ENCODE assay signal across 18 cellular contexts in the genomic region with DNA sequence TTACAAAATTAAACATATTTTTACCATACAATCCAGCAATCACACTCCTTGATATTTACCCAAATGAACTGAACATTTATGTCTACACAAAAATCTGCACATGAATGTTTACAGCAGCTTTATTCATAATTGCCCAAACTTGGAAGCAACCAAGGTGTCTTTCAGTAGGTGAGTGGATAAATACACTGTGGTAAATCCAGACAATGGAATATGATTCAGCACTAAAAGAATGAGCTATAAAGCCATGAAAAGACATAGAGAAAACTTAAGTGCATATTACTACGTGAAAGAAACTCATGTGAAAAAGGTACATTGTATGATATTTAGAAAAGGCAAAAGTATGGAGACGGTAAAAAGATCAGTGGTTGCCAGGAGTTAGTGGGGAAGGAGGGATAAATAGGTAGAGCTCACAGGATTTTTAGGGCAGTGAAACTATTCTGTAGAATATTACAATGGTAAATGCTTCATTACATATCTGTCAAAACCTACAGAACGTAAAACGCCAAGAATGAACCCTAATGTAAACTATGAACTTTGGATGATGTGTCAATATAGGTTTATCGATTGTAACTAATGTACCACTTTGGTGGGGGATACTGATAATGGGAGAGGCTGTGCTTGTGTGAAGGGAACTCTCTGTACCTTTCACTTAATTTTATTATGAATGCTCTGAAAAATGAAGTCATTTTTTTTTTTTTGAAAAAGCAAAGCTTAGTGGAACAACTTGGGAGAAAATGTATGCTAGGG.
DNase-seq lines count a peak whose midpoint lies in the region; ATAC-seq and TF ChIP-seq lines count a peak whose summit lies in the region.
"Had no signal": no experiment of that assay in that cellular context is flagged by ENCODE, and none has a peak within 500 bp of the region (broad histone marks: within the 10 kb centered on the region; RNA-seq: fewer than 3 reads in every experiment).

No MANE protein-coding gene starts in this region.

- H3K27me3 ChIP-seq in PC-3 (ENCODE audit: low read length) (no peaks in the 10 kb centered on the region), sigmoid colon (no peaks in the 10 kb centered on the region)
- H3K27me3 ChIP-seq: BE2C had no signal

- H3K9me2 ChIP-seq in PC-3 (replicated peaks; ENCODE audit: low read length): no peaks in the 10 kb centered on the region

- H3K27ac ChIP-seq in PC-3 (ENCODE audit: low read length) (no peak overlapping the region), sigmoid colon (no peak overlapping the region)
- H3K27ac ChIP-seq: GM23248, HL-60 had no signal

- no peaks in the 10 kb centered on the region for H3F3A ChIP-seq in PC-3 (ENCODE audit: low read length, unreplicated experiment)

- H3K4me1 Mint-ChIP-seq in HFFc6 (ENCODE audit: low read depth): peaks cover 19% of the 10 kb centered on the region
- H3K4me1 Mint-ChIP-seq in activated T-cell treated with anti-CD3 and anti-CD28 coated beads, Interleukin-2, amount 50 U/mL, for 24 hours (ENCODE audit: low read depth): no peaks in the 10 kb centered on the region
- H3K4me1 Mint-ChIP-seq: CD4-positive, CD25-positive, alpha-beta regulatory T cell; CD8-positive, alpha-beta memory T cell; IgD-negative memory B cell had no signal

- no peaks in the 10 kb centered on the region for H4K20me1 ChIP-seq in PC-3 (ENCODE audit: low read length)

- no peaks in the 10 kb centered on the region for H3K36me3 ChIP-seq in PC-3 (ENCODE audit: low read depth, low read length)
- no peaks in the 10 kb centered on the region for H3K36me3 ChIP-seq in sigmoid colon
- H3K36me3 ChIP-seq: BE2C, HAP-1 had no signal

- TF ChIP-seq POLR2A in sigmoid colon (IDR thresholded peaks at IDR 0.05): no peak

- POLR2A ChIA-PET in PC-3 (lab: Charles Lee; ENCODE audit: unreplicated experiment): no interaction called here

- ATAC-seq in PC-3: peak; percentile 69; the same call in 1 of the 2 replicates

- H3K4me3 Mint-ChIP-seq in HFFc6: no peak overlapping the region
- no peak overlapping the region for H3K4me3 Mint-ChIP-seq in activated T-cell treated with anti-CD3 and anti-CD28 coated beads, Interleukin-2, amount 50 U/mL, for 24 hours
- H3K4me3 Mint-ChIP-seq: CD4-positive, CD25-positive, alpha-beta regulatory T cell; CD8-positive, alpha-beta memory T cell; IgD-negative memory B cell had no signal

- H3K79me2 ChIP-seq in PC-3 (ENCODE audit: low read length): no peaks in the 10 kb centered on the region

- no peaks in the 10 kb centered on the region; the same call in 1 of the 2 replicates for H3K27me3 Mint-ChIP-seq in HFFc6 (ENCODE audit: insufficient read depth)
- no peaks in the 10 kb centered on the region for H3K27me3 Mint-ChIP-seq in activated T-cell treated with anti-CD3 and anti-CD28 coated beads, Interleukin-2, amount 50 U/mL, for 24 hours
- H3K27me3 Mint-ChIP-seq: CD4-positive, CD25-positive, alpha-beta regulatory T cell; CD8-positive, alpha-beta memory T cell; IgD-negative memory B cell had no signal

- intact Hi-C loops in PC-3 (cut with micrococcal nuclease) (no loop called here), sigmoid colon (cut with DNase I) (no loop called here)

- H3K4me2 ChIP-seq in PC-3 (ENCODE audit: low read length): no peak overlapping the region

- H2AFZ ChIP-seq in PC-3 (ENCODE audit: low read length): no peak overlapping the region
- H2AFZ ChIP-seq: GM23248 had no signal

- H3K9me3 ChIP-seq in PC-3 (ENCODE audit: low read length) (no peaks in the 10 kb centered on the region), sigmoid colon (no peaks in the 10 kb centered on the region)
- H3K9me3 ChIP-seq: BE2C, HAP-1 had no signal

- 95 to 96% methylated on average over 5 of the region's 5 CpGs for WGBS in sigmoid colon, 2 donors

- CTCF ChIA-PET in PC-3 (lab: Charles Lee): no interaction called here

- peak overlapping the region; percentile 7; the same call in 1 of the 2 replicates for H3K27ac Mint-ChIP-seq in HFFc6
- no peak overlapping the region for H3K27ac Mint-ChIP-seq in activated T-cell treated with anti-CD3 and anti-CD28 coated beads, Interleukin-2, amount 50 U/mL, for 24 hours
- H3K27ac Mint-ChIP-seq: IgD-negative memory B cell had no signal

- peaks cover 20% of the 10 kb centered on the region for H3K36me3 Mint-ChIP-seq in HFFc6 (ENCODE audit: low read depth)
- H3K36me3 Mint-ChIP-seq in activated T-cell treated with anti-CD3 and anti-CD28 coated beads, Interleukin-2, amount 50 U/mL, for 24 hours (ENCODE audit: low read depth): peaks cover 8% of the 10 kb centered on the region
- H3K36me3 Mint-ChIP-seq: IgD-negative memory B cell had no signal

- no TSS peak for BruUV-seq in PC-3 (replicated peaks; lab: Mats Ljungman, UMichigan)

- H3K4me3 ChIP-seq in PC-3 (ENCODE audit: low read length) (no peak overlapping the region), epithelial cell of esophagus (ENCODE audit: low read length) (no peak overlapping the region), sigmoid colon (no peak overlapping the region)
- H3K4me3 ChIP-seq: GM23248, HAP-1 had no signal

- H3K9me3 Mint-ChIP-seq in HFFc6: no peaks in the 10 kb centered on the region
- H3K9me3 Mint-ChIP-seq in activated T-cell treated with anti-CD3 and anti-CD28 coated beads, Interleukin-2, amount 50 U/mL, for 24 hours: no peaks in the 10 kb centered on the region
- H3K9me3 Mint-ChIP-seq: IgD-negative memory B cell had no signal

- TF ChIP-seq EP300 in sigmoid colon (IDR thresholded peaks at IDR 0.05): no peak

- H3K4me1 ChIP-seq in PC-3 (ENCODE audit: insufficient read depth, low read length): peaks cover 10% of the 10 kb centered on the region
- no peaks in the 10 kb centered on the region for H3K4me1 ChIP-seq in sigmoid colon
- H3K4me1 ChIP-seq: BE2C, HAP-1 had no signal

- TF ChIP-seq CTCF in HFFc6 (IDR thresholded peaks at IDR 0.05) (no peak), PC-3 (conservative IDR thresholded peaks at IDR 0.05; ENCODE audit: low read depth, low read length) (no peak), epithelial cell of esophagus (IDR thresholded peaks at IDR 0.05; ENCODE audit: insufficient read depth, low read depth, low read length, missing control alignments) (no peak), sigmoid colon (IDR thresholded peaks at IDR 0.05) (no peak)

- no peak overlapping the region for H3K9ac ChIP-seq in PC-3 (ENCODE audit: low read length)
- H3K9ac ChIP-seq: GM23248 had no signal

- DNase-seq in HFFc6 (no peak), PC-3 (peak; percentile 54), epithelial cell of esophagus (ENCODE audit: low read depth) (peak; percentile 10), sigmoid colon (no peak), NCI-H510A (lab: John Stamatoyannopoulos, UW) (no peak)
- DNase-seq in activated T-cell treated with anti-CD3 and anti-CD28 coated beads, Interleukin-2, amount 50 U/mL, for 24 hours: no peak
- DNase-seq: ACHN; BE2C; C1 segment of cervical spinal cord; CD4-positive, CD25-positive, alpha-beta regulatory T cell; CD8-positive, alpha-beta memory T cell; COR-L47; DMS79; GDM1; GM23248 had no signal

Comparison
In these comparisons a context has a peak if more than half of its experiments do, and no peak if none do; other contexts are left out.
1. DNase-seq: peak in PC-3 (single experiment) and epithelial cell of esophagus (single experiment); none in HFFc6 (single experiment), activated T-cell treated with anti-CD3 and anti-CD28 coated beads, Interleukin-2, amount 50 U/mL, for 24 hours (single experiment), sigmoid colon (single experiment) and NCI-H510A (single experiment).